In genomic region chr16:12030754-12031153, GRCh38 we compare ENCODE assay signal across 7 cellular contexts. TPM values are rescaled to one million over a fixed set of nuclear protein-coding genes. Genes with fewer than 3 reads are reported as not detected.
DNase-seq lines count a peak whose midpoint lies in the region; ATAC-seq, FAIRE-seq and TF ChIP-seq lines count a peak whose summit lies in the region.
"Not testable (repeated sequence)": the region's sequence is repeated elsewhere in the genome, so short reads cannot be mapped to it uniquely, and the experiment has no call there.

No MANE protein-coding gene starts in this region.

- H2AFZ ChIP-seq in keratinocyte (ENCODE audit: control insufficient read depth, low read length): peak overlapping the region; percentile 49

- peak overlapping the region; percentile 100 for H3K4me2 ChIP-seq in keratinocyte (ENCODE audit: control insufficient read depth, extremely low read depth, insufficient read depth, low read depth, low read length)

- TF ChIP-seq EP300 in suprapubic skin (IDR thresholded peaks at IDR 0.05): not testable (repeated sequence)

- not testable (repeated sequence) for FAIRE-seq in keratinocyte (lab: Jason Lieb, UNC)

- DNase-seq in HFFc6; RWPE1 (ENCODE audit: low spot score); MCF 10A (ENCODE audit: unreplicated experiment); epithelial cell of prostate (ENCODE audit: low read depth, low spot score); naive B cell; suprapubic skin (ENCODE audit: low spot score in 2 of 2): not testable (repeated sequence)
- DNase-seq in keratinocyte (ENCODE audit: low read depth, low spot score): peak; percentile 41

- not testable (repeated sequence) for TF ChIP-seq CTCF in HFFc6 (IDR thresholded peaks at IDR 0.05); RWPE1 (conservative IDR thresholded peaks at IDR 0.05; ENCODE audit: low read depth); MCF 10A (IDR thresholded peaks at IDR 0.05; ENCODE audit: unreplicated experiment); keratinocyte (optimal IDR thresholded peaks at IDR 0.05 in 1 of 3, IDR thresholded peaks at IDR 0.05 in 1 of 3, conservative IDR thresholded peaks at IDR 0.05 in 1 of 3; ENCODE audit: extremely low read depth in 1 of 3, insufficient read depth in 2 of 3, low read length in 3 of 3); suprapubic skin (IDR thresholded peaks at IDR 0.05)

- H3K27me3 Mint-ChIP-seq in HFFc6 (ENCODE audit: insufficient read depth); MCF 10A (ENCODE audit: insufficient read depth, unreplicated experiment); naive B cell: not testable (repeated sequence)

- not testable (repeated sequence) for BruUV-seq in MCF 10A (replicated peaks; lab: Mats Ljungman, UMichigan)

- H3K9ac ChIP-seq in keratinocyte (ENCODE audit: control insufficient read depth, extremely low read depth, insufficient read depth, low read length): peak overlapping the region; percentile 95

- not testable (repeated sequence) for H3K36me3 ChIP-seq in keratinocyte (ENCODE audit: control insufficient read depth in 2 of 2, extremely low read depth in 1 of 2, insufficient read depth in 2 of 2, low read length in 2 of 2); suprapubic skin

- H3K27ac Mint-ChIP-seq in HFFc6 (peak overlapping the region; percentile 72), MCF 10A (ENCODE audit: low read depth, unreplicated experiment) (peak overlapping the region; percentile 97), naive B cell (peak overlapping the region; percentile 56 to 100 (median 96))

- CTCF ChIA-PET in RWPE1 (lab: Yijun Ruan, JAX): not testable (repeated sequence)
- CTCF ChIA-PET in MCF 10A (lab: Yijun Ruan, JAX): interaction anchor here (0.6 to 1.2 kb wide), 2 partner anchors 31 to 54 kb away, joined by 3 to 6 read pairs; no protein-coding TSS in a partner anchor

- H3K4me3 ChIP-seq in keratinocyte (ENCODE audit: control insufficient read depth in 2 of 3, extremely low read depth in 1 of 3, insufficient read depth in 2 of 3, low read depth in 1 of 3, low read length in 3 of 3): peak overlapping the region; percentile 23 to 73 (median 68)
- H3K4me3 ChIP-seq in suprapubic skin: not testable (repeated sequence)

- ATAC-seq in naive B cell (ENCODE audit: low read depth in 2 of 2): not testable (repeated sequence)

- 70% methylated on average over 8 of the region's 8 CpGs for WGBS in suprapubic skin

- H3K4me1 Mint-ChIP-seq in HFFc6 (ENCODE audit: low read depth) (peaks cover 11% of the 10 kb centered on the region), MCF 10A (ENCODE audit: insufficient read depth, unreplicated experiment) (peaks cover 28% of the 10 kb centered on the region), naive B cell (peaks cover 52 to 90% (median 70%) of the 10 kb centered on the region in 3 donors)

- H3K9me1 ChIP-seq in keratinocyte (ENCODE audit: control insufficient read depth, extremely low read depth, insufficient read depth, low read length): not testable (repeated sequence)

- not testable (repeated sequence) for H4K20me1 ChIP-seq in keratinocyte (ENCODE audit: control insufficient read depth, extremely low read depth, insufficient read depth, low read length)

- peaks cover 19% of the 10 kb centered on the region for H3K79me2 ChIP-seq in keratinocyte (ENCODE audit: control insufficient read depth, insufficient read depth, low read length)

- H3K9me3 Mint-ChIP-seq in HFFc6; MCF 10A (ENCODE audit: unreplicated experiment); naive B cell: not testable (repeated sequence)

- dilution Hi-C loops in keratinocyte (cut with MboI; ENCODE audit: extremely low pct_ligation_motif_present, low sequenced_read_pairs): not testable (repeated sequence)

- not testable (repeated sequence) for H3K27me3 ChIP-seq in keratinocyte (ENCODE audit: control insufficient read depth, extremely low read depth, insufficient read depth, low read length); suprapubic skin

- H3K4me3 Mint-ChIP-seq in HFFc6: not testable (repeated sequence)
- H3K4me3 Mint-ChIP-seq in MCF 10A (ENCODE audit: unreplicated experiment) (peak overlapping the region; percentile 44), naive B cell (peak overlapping the region in 6 of 8 donors; percentile 0 to 92 (median 58))

- intact Hi-C loops in MCF 10A (cut with micrococcal nuclease): not testable (repeated sequence)

- H3K36me3 Mint-ChIP-seq in HFFc6 (ENCODE audit: low read depth) (peaks cover 17% of the 10 kb centered on the region), naive B cell (peaks cover 16 to 21% of the 10 kb centered on the region in 2 donors)
- not testable (repeated sequence) for H3K36me3 Mint-ChIP-seq in MCF 10A (ENCODE audit: insufficient read depth, unreplicated experiment)

- H3K4me1 ChIP-seq in keratinocyte (ENCODE audit: control insufficient read depth, extremely low read depth, insufficient read depth, low read length) (peaks cover 29% of the 10 kb centered on the region), suprapubic skin (peaks cover 28% of the 10 kb centered on the region)

- peak overlapping the region; percentile 89 for H3K27ac ChIP-seq in RWPE1
- H3K27ac ChIP-seq in epithelial cell of prostate: peak overlapping the region; percentile 69
- peak overlapping the region; percentile 100 for H3K27ac ChIP-seq in keratinocyte (ENCODE audit: control insufficient read depth, insufficient read depth, low read length)
- H3K27ac ChIP-seq in suprapubic skin: peak overlapping the region; percentile 83

- not testable (repeated sequence) for TF ChIP-seq POLR2A in suprapubic skin (IDR thresholded peaks at IDR 0.05)

- H3K9me3 ChIP-seq in keratinocyte (ENCODE audit: control insufficient read depth, low read depth, low read length); suprapubic skin: not testable (repeated sequence)

- POLR2A ChIA-PET in RWPE1 (lab: Yijun Ruan, JAX; ENCODE audit: low non-redundant PET): interaction anchor here (0.6 kb wide), 1 partner anchor 399 kb away, joined by 7 read pairs; no protein-coding TSS in a partner anchor
- POLR2A ChIA-PET in MCF 10A (lab: Yijun Ruan, JAX): interaction anchor here (0.6 to 1.5 kb wide), 3 partner anchors 12 to 38 kb away, joined by 3 to 6 read pairs (median 3); no protein-coding TSS in a partner anchor

RNA-seq across cellular contexts. Expression of gene SNX29, which starts 54.2 kb away (rescaled TPM):
- 10 to 100 TPM; 21.7 to 29.4 (median 26.5) TPM for total RNA-seq in HFFc6 (2021; fragmentation: NEBNext Ultra II Directional; extraction: Animal tissue kit (Norgen Biotek cat#: 25700))
- total RNA-seq in MCF 10A (2022): 12.0 and 13.6 TPM in 2 replicates
- 9.6 to 17.5 TPM (median 11.3 TPM) in 3 replicates for polyA plus RNA-seq in keratinocyte
- polyA plus RNA-seq in keratinocyte (2011; ENCODE audit: low read depth): 6.9 TPM
- polyA plus RNA-seq in keratinocyte (2011; cell fraction: cytosol; rRNA removed): 9.3 and 9.6 TPM in 2 replicates
- polyA plus RNA-seq in keratinocyte (2011; cell fraction: nucleus; rRNA removed): 16.4 and 18.3 TPM in 2 replicates
- polyA plus RNA-seq in keratinocyte (2012; ENCODE audit: low replicate concordance): 5.3 and 13.7 TPM in 2 replicates
- 28.2 to 66.1 TPM (median 43.5 TPM) in 3 replicates for polyA minus RNA-seq in keratinocyte
- polyA minus RNA-seq in keratinocyte (2011; cell fraction: cytosol; rRNA and poly(A)+ RNA removed): 16.3 TPM
- 23.1 and 39.7 TPM in 2 replicates for polyA minus RNA-seq in keratinocyte (2011; cell fraction: nucleus; rRNA and poly(A)+ RNA removed)
- 100 to 1,000 TPM in 5 of 6 donors, 10 to 100 TPM in 1; 96.0 to 209 (median 155) TPM for polyA plus RNA-seq in naive B cell (ENCODE audit: low read depth in 6 of 6)
- 10 to 100 TPM; 19.5 to 52.9 (median 39.9) TPM for total RNA-seq in suprapubic skin
